ENCODE assay signal across 8 cellular contexts in the genomic region with DNA sequence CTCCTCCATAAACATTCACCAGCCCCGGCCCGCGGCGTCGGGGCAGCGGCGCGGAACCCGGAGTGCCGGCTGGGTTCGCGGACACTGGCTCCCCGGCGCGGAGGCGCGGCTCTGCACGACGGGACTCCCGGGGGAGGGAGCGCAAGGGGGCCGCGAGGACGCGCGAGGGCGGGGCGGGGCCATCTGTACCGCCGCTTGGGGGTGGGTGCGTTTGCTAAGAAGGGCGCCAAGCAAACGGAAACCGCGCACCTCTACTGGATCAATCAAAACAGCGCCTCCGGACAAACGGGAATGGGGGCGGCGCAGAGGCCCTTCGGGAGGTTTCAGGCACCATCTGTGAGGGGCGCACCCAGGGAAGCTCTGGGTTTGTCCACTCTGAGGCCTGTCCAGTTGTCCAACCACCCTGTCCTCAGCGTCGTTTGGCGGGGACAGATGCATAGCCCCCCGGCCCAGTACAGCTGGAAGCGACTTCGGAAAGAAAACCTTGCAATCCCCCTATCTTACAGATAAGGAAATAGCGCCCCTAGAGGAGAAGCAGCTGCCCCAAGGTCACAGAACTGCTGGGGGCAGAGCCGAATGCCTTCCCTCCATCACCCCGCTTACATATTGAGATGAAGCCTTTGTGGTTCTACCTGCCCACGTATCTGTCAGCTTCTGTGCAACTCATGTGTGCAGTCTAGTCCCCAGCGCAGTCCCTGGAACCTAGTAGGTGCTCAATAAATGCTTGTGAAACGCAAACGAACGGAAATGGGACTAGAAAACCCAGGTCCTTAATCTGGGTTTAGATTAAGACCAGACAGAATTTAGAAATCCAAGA. TPM values are rescaled to one million over a fixed set of nuclear protein-coding genes. Genes with fewer than 3 reads are reported as not detected.
DNase-seq lines count a peak whose midpoint lies in the region; ATAC-seq and TF ChIP-seq lines count a peak whose summit lies in the region.

No MANE protein-coding gene starts in this region.

- in situ Hi-C loops in SK-MEL-5 (cut with HindIII; ENCODE audit: low pct_unique_long_range_greater_than_20kb, low sequenced_read_pairs): no loop called here

- H3K9me3 ChIP-seq in ovary: no peaks in the 10 kb centered on the region
- H3K9me3 ChIP-seq in tibial artery: no peaks in the 10 kb centered on the region

- H3K27ac ChIP-seq in ACC112 (ENCODE audit: low read depth, low read length) (no peak overlapping the region), ovary (no peak overlapping the region), tibial artery (no peak overlapping the region)

- H3K4me3 ChIP-seq in ACC112 (ENCODE audit: low read depth, low read length) (peak overlapping the region; percentile 74), ovary (peak overlapping the region; percentile 11), tibial artery (peak overlapping the region; percentile 37 to 49)
- peak overlapping the region; percentile 63 for H3K4me3 ChIP-seq in Jurkat, Clone E6-1 (ENCODE audit: low read length)

- H3K36me3 ChIP-seq in ACC112 (ENCODE audit: insufficient read depth, low read length): no peaks in the 10 kb centered on the region
- H3K36me3 ChIP-seq in ovary: no peaks in the 10 kb centered on the region
- no peaks in the 10 kb centered on the region for H3K36me3 ChIP-seq in tibial artery

- no peak for TF ChIP-seq EP300 in ovary (IDR thresholded peaks at IDR 0.05)

- H3K27me3 ChIP-seq in ACC112 (ENCODE audit: insufficient read depth, low read length) (peaks cover 61% of the 10 kb centered on the region), ovary (no peaks in the 10 kb centered on the region), tibial artery (peaks cover 0 to 59% of the 10 kb centered on the region in 2 donors)

- no peaks in the 10 kb centered on the region for H3K4me1 ChIP-seq in ACC112 (ENCODE audit: control insufficient read depth, insufficient read depth, low read length, unreplicated experiment)
- H3K4me1 ChIP-seq in ovary (ENCODE audit: insufficient read depth): peaks cover 2% of the 10 kb centered on the region
- H3K4me1 ChIP-seq in tibial artery: peaks cover 0 to 12% (median 8%) of the 10 kb centered on the region in 4 donors

- no peak for TF ChIP-seq POLR2A in ovary (IDR thresholded peaks at IDR 0.05)

- H3K79me2 ChIP-seq in ACC112 (ENCODE audit: control insufficient read depth, insufficient read depth, low read length, unreplicated experiment): no peaks in the 10 kb centered on the region

- 3 to 5% (median 3%) methylated on average over 47 to 56 of the region's 56 CpGs for WGBS in ovary, 3 donors

- intact Hi-C loops in ovary (cut with DNase I) (no loop called here), tibial artery (cut with DNase I; ENCODE audit: low total_unique reads) (no loop called here)

- peak; percentile 72 for ATAC-seq in GM18517 (IDR thresholded peaks at IDR 0.05; ENCODE audit: unreplicated experiment)

- TF ChIP-seq CTCF in ovary (IDR thresholded peaks at IDR 0.05) (no peak), tibial artery (IDR thresholded peaks at IDR 0.05) (peak; percentile 43 to 54)

- peak overlapping the region; percentile 55 for H2AFZ ChIP-seq in ACC112 (ENCODE audit: low read length, unreplicated experiment)

- DNase-seq in Jurkat, Clone E6-1 (ENCODE audit: low read depth, low spot score): peak; percentile 87
- DNase-seq in SK-MEL-5 (ENCODE audit: low read depth, low spot score) (peak; percentile 76), glomerular visceral epithelial cell (ENCODE audit: extremely low spot score) (peak; percentile 55), ovary (peak; percentile 35 to 64 (median 39)), tibial artery (peak in 1 of 2 donors; percentile 32)
- peak; percentile 12 to 56 (median 24) for DNase-seq in activated naive CD4-positive, alpha-beta T cell (lab: John Stamatoyannopoulos, UW)

RNA-seq across cellular contexts. Expression of gene SLIT1, which starts 10.7 kb away (rescaled TPM):
- polyA plus RNA-seq in Jurkat, Clone E6-1 (2012; ENCODE audit: insufficient read depth, insufficient read length): 68.0 TPM
- 0.11 TPM in 1 of 2 replicates, not detected in the other for total RNA-seq in SK-MEL-5 (2014; rRNA removed; shearing (Covaris generic))
- 0.01 and 0.10 TPM in 2 replicates for polyA plus RNA-seq in SK-MEL-5 (2015; cell fraction: cytosol; rRNA removed)
- 0.03 and 0.12 TPM in 2 replicates for polyA plus RNA-seq in SK-MEL-5 (2015; cell fraction: nucleus; rRNA removed)
- under 1 TPM; under 0.01 to 0.62 (median 0.34) TPM for total RNA-seq in ovary
- under 1 TPM; 0.05 to 0.10 TPM for polyA plus RNA-seq in ovary

Comparison
In these comparisons a context has a peak if more than half of its experiments do, and no peak if none do; other contexts are left out.
1. H3K4me3 ChIP-seq: peak in every context shown above with its lines; median percentile 74 in ACC112; 63 in Jurkat, Clone E6-1; 43 in tibial artery; 11 in ovary.
2. CTCF ChIP-seq: peak in tibial artery (2 of 2); none in ovary (0 of 3).